Comparison of ENCODE assay signal across 22 cellular contexts in the genomic region with DNA sequence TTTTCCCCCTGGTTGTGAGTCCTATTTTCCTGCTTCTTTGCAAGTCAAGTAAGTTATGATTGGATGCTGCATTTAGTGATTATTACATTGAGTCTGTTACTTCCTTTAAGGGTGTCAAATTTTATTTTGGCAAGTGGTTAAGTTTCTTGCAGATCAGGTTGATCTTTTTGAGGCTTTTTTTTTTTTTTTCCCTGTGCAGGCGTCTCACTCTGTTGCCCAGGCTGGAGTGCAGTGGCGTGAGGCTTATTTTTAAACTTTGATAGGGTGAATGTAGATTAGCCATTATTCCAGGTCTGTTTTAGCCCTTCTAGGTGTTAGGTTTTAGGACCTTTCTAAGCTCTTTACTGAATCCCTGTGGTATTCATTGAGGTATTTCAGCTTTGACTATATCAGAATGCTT.
"Had no signal": no experiment of that assay in that cellular context is flagged by ENCODE, and none has a peak within 500 bp of the region (broad histone marks: within the 10 kb centered on the region; RNA-seq: fewer than 3 reads in every experiment).

No MANE protein-coding gene starts in this region.

- H3K4me3 ChIP-seq: colonic mucosa, gastrocnemius medialis, ovary, testis, transverse colon had no signal

- H3K27ac ChIP-seq: colonic mucosa, gastrocnemius medialis, ovary, testis, transverse colon had no signal

- H3K27me3 ChIP-seq: colonic mucosa, gastrocnemius medialis, ovary, testis, transverse colon had no signal

- DNase-seq: activated CD4-positive, alpha-beta memory T cell treated with anti-CD3 and anti-CD28 coated beads for 36 hours; activated CD4-positive, alpha-beta T cell treated with anti-CD3 and anti-CD28 coated beads, Interleukin-2, amount 10 ng/mL, durations not matched to agents 24 days and 14 days; activated CD4-positive, CD25-positive, alpha-beta regulatory T cell treated with anti-CD3 and anti-CD28 coated beads, Interleukin-2, amount 50 U/mL, for 72 hours; activated CD8-positive, alpha-beta memory T cell treated with anti-CD3 and anti-CD28 coated beads, Interleukin-2, amount 50 U/mL, for 48 hours; activated gamma-delta T cell; activated naive CD8-positive, alpha-beta T cell treated with anti-CD3 and anti-CD28 coated beads, Interleukin-2, amount 50 U/mL, for 24 hours; activated T-cell treated with anti-CD3 and anti-CD28 coated beads, Interleukin-2, amount 50 U/mL, for 24 hours; amygdala; cerebellar nuclear complex; colonic mucosa; effector memory CD4-positive, alpha-beta T cell; gastrocnemius medialis; glutamatergic neuron; naive B cell; stimulated activated CD4-positive, alpha-beta T cell treated with anti-CD3 and anti-CD28 coated beads, Interleukin-2, amount 100 ng/mL, for 48 hours; stimulated activated naive CD8-positive, alpha-beta T cell treated with anti-CD3 and anti-CD28 coated beads, Interleukin-15, Interleukin-2, amounts not matched to agents 100 U/mL and 50 U/mL, for 24 hours; T-helper 17 cell; T1000; testis; transverse colon had no signal

- ATAC-seq: activated naive CD8-positive, alpha-beta T cell treated with anti-CD3 and anti-CD28 coated beads, Interleukin-2, amount 50 U/mL, for 24 hours; gastrocnemius medialis; SK-N-SH treated with all-trans-retinoic acid at 6 μM for 48 hours; stimulated activated naive CD8-positive, alpha-beta T cell treated with anti-CD3 and anti-CD28 coated beads, Interleukin-15, Interleukin-2, amounts not matched to agents 100 U/mL and 50 U/mL, for 24 hours; T-helper 17 cell had no signal
